In genomic region chr2:156321243-156321904, GRCh38 we compare ENCODE assay signal across 1 cellular context.
TF ChIP-seq lines count a peak whose summit lies in the region.

No MANE protein-coding gene starts in this region.

TF ChIP-seq in H1, 55 proteins besides CTCF, POLR2A, EP300 and RAD21 (continued from another document):
- TF ChIP-seq SUZ12 (IDR thresholded peaks at IDR 0.05; ENCODE audit: low read length) (peak; percentile 51), ATF3 (IDR thresholded peaks at IDR 0.05; ENCODE audit: insufficient read depth, low read depth, low read length) (no peak), POU5F1 (IDR thresholded peaks at IDR 0.05; ENCODE audit: low read depth, low read length) (no peak), MAX (IDR thresholded peaks at IDR 0.05) (peak; percentile 75), TEAD4 (IDR thresholded peaks at IDR 0.05; ENCODE audit: low read depth, low read length) (0 out of 2 replicates have a peak, but pooled peaks have one; percentile 30), TAF7 (optimal IDR thresholded peaks at IDR 0.05; ENCODE audit: borderline replicate concordance, low read depth, low read length) (no peak)
